10 cellular contexts compared by ENCODE assay signal in the genomic region with DNA sequence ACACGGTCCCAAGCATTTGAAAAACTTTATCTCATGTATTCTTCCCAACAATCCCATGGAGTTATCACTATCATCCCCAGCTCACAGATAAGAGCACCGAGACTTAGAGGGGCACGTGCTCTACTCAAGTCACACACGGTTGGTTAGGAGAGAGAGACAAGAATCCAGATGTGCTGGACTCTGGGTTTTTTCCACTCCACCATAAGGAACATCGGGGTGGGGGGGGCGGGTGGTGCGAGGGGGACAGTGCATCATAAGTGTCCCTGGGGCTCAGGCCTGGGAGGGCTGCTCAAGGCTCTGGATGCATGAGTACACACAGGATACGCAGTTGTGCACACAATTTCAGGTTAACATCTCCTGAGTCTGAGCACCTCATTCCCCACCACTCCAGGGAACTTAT. TPM values are rescaled to one million over a fixed set of nuclear protein-coding genes. Genes with fewer than 3 reads are reported as not detected.
A peak's percentile ranks its signal among the peaks of the same experiment; 100 is the strongest.
DNase-seq lines count a peak whose midpoint lies in the region; TF ChIP-seq lines count a peak whose summit lies in the region.
"Had no signal": no experiment of that assay in that cellular context is flagged by ENCODE, and none has a peak within 500 bp of the region (broad histone marks: within the 10 kb centered on the region; RNA-seq: fewer than 3 reads in every experiment).

No MANE protein-coding gene starts in this region.

- H4K20me1 ChIP-seq in PC-9 (ENCODE audit: insufficient read depth) = peaks cover 16% of the 10 kb centered on the region

- H3K9me2 ChIP-seq in PC-9 (ENCODE audit: insufficient read depth) = no peaks in the 10 kb centered on the region

- CTCF ChIA-PET in PC-9 (lab: Charles Lee) = no interaction called here

- H3K4me1 Mint-ChIP-seq in endodermal cell = peaks cover 37% of the 10 kb centered on the region

- H3K27me3 ChIP-seq in PC-9 (ENCODE audit: insufficient read depth, low read depth) (no peaks in the 10 kb centered on the region), endodermal cell (ENCODE audit: control insufficient read depth, insufficient read depth, low read length, poor library complexity, severe bottlenecking) (no peaks in the 10 kb centered on the region), mesendoderm (ENCODE audit: insufficient read depth, low read length, poor library complexity) (no peaks in the 10 kb centered on the region), thyroid gland (no peaks in the 10 kb centered on the region)

- no peak overlapping the region for H4K5ac ChIP-seq in mesendoderm (ENCODE audit: low read length)

- H3K4me1 ChIP-seq in PC-9 (replicated peaks; ENCODE audit: insufficient read depth) (peaks cover 62% of the 10 kb centered on the region), endodermal cell (ENCODE audit: control insufficient read depth, insufficient read depth, low read length) (peaks cover 34% of the 10 kb centered on the region), mesendoderm (ENCODE audit: control insufficient read depth, low read depth, low read length) (peaks cover 21% of the 10 kb centered on the region), thyroid gland (peaks cover 78 to 93% of the 10 kb centered on the region in 2 donors)

- H3K79me2 ChIP-seq in PC-9 (ENCODE audit: low read depth) (peaks cover 95% of the 10 kb centered on the region), mesendoderm (ENCODE audit: control insufficient read depth, insufficient read depth, low read length) (peaks cover 44% of the 10 kb centered on the region)

- peak overlapping the region; percentile 46 for H3K56ac ChIP-seq in mesendoderm (ENCODE audit: low read length)

- H3K27ac Mint-ChIP-seq in endodermal cell = peak overlapping the region; percentile 78
- H3K27ac Mint-ChIP-seq: naive B cell had no signal

- H2AK5ac ChIP-seq in mesendoderm (ENCODE audit: low read length) = no peak overlapping the region

- no peak overlapping the region for H3K23ac ChIP-seq in mesendoderm (ENCODE audit: low read length)

- no peaks in the 10 kb centered on the region for H3K9me3 ChIP-seq in PC-9 (ENCODE audit: insufficient read depth, low read depth)
- H3K9me3 ChIP-seq in endodermal cell (ENCODE audit: control insufficient read depth, low read length) = no peaks in the 10 kb centered on the region
- H3K9me3 ChIP-seq in thyroid gland = no peaks in the 10 kb centered on the region

- no peak overlapping the region for H2AFZ ChIP-seq in PC-9

- H3K9me3 Mint-ChIP-seq in endodermal cell = no peaks in the 10 kb centered on the region
- H3K9me3 Mint-ChIP-seq: naive B cell had no signal

- H4K8ac ChIP-seq in mesendoderm (ENCODE audit: low read depth, low read length) = no peak overlapping the region

- H2BK5ac ChIP-seq in mesendoderm (ENCODE audit: low read length) = peak overlapping the region; percentile 5

- H3K36me3 ChIP-seq in PC-9 (ENCODE audit: low read depth) (peaks cover 13% of the 10 kb centered on the region; the same call in 1 of the 2 replicates), endodermal cell (ENCODE audit: control insufficient read depth, insufficient read depth, low read length) (peaks cover 35% of the 10 kb centered on the region), mesendoderm (ENCODE audit: control insufficient read depth, insufficient read depth, low read length) (no peaks in the 10 kb centered on the region), thyroid gland (no peaks in the 10 kb centered on the region)

- H3K27me3 Mint-ChIP-seq in endodermal cell (ENCODE audit: insufficient read depth) = no peaks in the 10 kb centered on the region

- TF ChIP-seq POLR2A in thyroid gland (IDR thresholded peaks at IDR 0.05) = no peak

- H3K4me3 ChIP-seq in PC-9 (no peak overlapping the region), endodermal cell (ENCODE audit: low read length) (peak overlapping the region; percentile 45), mesendoderm (ENCODE audit: low read length) (no peak overlapping the region), thyroid gland (replicated peaks in 1 of 3) (no peak overlapping the region)

- DNase-seq in PC-9 (no peak), endodermal cell (no peak), mesendoderm (peak; percentile 59), thyroid gland (peak in 1 of 2 donors; percentile 24), AG20443 (ENCODE audit: low spot score) (no peak), SK-N-DZ (ENCODE audit: low spot score) (no peak), dermis blood vessel endothelial cell (no peak), NOMO-1 treated with dmso at 0.1 percent for 144 hours (lab: John Stamatoyannopoulos, UW; ENCODE audit: unreplicated experiment) (no peak)
- DNase-seq: naive B cell, NCI-H1436 treated with DMSO at 0.1 percent for 48 hours had no signal

- WGBS in endodermal cell (ENCODE audit: insufficient coverage in 1 of 2, insufficient read length in 1 of 2), 2 experiments = 61 to 78% methylated on average over 3 to 8 of the region's 8 CpGs
- WGBS in mesendoderm (ENCODE audit: extremely low coverage, insufficient coverage, low lambda C conversion rate) = no CpG with 5 or more reads among the region's 8 CpGs
- WGBS in thyroid gland, 2 donors = 12 to 38% methylated on average over 7 to 8 of the region's 8 CpGs

- peak overlapping the region; percentile 54 for H3K27ac ChIP-seq in PC-9
- no peak overlapping the region for H3K27ac ChIP-seq in endodermal cell (ENCODE audit: low read depth, low read length)
- no peak overlapping the region for H3K27ac ChIP-seq in mesendoderm (ENCODE audit: low read depth, low read length)
- peak overlapping the region; percentile 96 to 100 (median 96) for H3K27ac ChIP-seq in thyroid gland

- no peak overlapping the region for H2BK15ac ChIP-seq in mesendoderm (replicated peaks; ENCODE audit: low read depth)

- peaks cover 31% of the 10 kb centered on the region for H3K79me1 ChIP-seq in mesendoderm (ENCODE audit: low read length)

- no peak overlapping the region for H3K4ac ChIP-seq in mesendoderm (ENCODE audit: low read depth, low read length)

- H3K18ac ChIP-seq in mesendoderm (ENCODE audit: low read length) = peak overlapping the region; percentile 1

- no peak overlapping the region for H3K9ac ChIP-seq in endodermal cell (ENCODE audit: extremely low read depth, low read length, poor library complexity, severe bottlenecking)
- no peak overlapping the region for H3K9ac ChIP-seq in mesendoderm (ENCODE audit: low read length)

- POLR2A ChIA-PET in PC-9 (lab: Charles Lee; ENCODE audit: unreplicated experiment) = no interaction called here

- no peak overlapping the region for H2BK120ac ChIP-seq in mesendoderm (ENCODE audit: low read depth, low read length)

- H3F3A ChIP-seq in PC-9 (ENCODE audit: insufficient read depth, low read depth) = peaks cover 35% of the 10 kb centered on the region

- intact Hi-C loops in PC-9 (cut with micrococcal nuclease; ENCODE audit: unreplicated experiment) = no loop called here
- intact Hi-C loops in thyroid gland (cut with DNase I) = no loop called here

- H3K4me3 Mint-ChIP-seq in endodermal cell = no peak overlapping the region

- peaks cover 31% of the 10 kb centered on the region for H3K36me3 Mint-ChIP-seq in endodermal cell (ENCODE audit: low read depth)
- H3K36me3 Mint-ChIP-seq: naive B cell had no signal

- TF ChIP-seq CTCF in PC-9 (conservative IDR thresholded peaks at IDR 0.05) (no peak), endodermal cell (conservative IDR thresholded peaks at IDR 0.05) (no peak), thyroid gland (IDR thresholded peaks at IDR 0.05) (no peak)

- H3K4me2 ChIP-seq in PC-9 (peak overlapping the region; percentile 90; the same call in 1 of the 2 replicates), mesendoderm (ENCODE audit: low read length) (no peak overlapping the region)

- no TSS peak for BruUV-seq in PC-9 (replicated peaks; lab: Mats Ljungman, UMichigan)

RNA-seq across cellular contexts. Expression of a gene that starts 7.4 kb away (rescaled TPM):
- total RNA-seq in PC-9 (2021) = 48.4 and 52.0 TPM in 2 replicates
- 10 to 100 TPM; 38.5 to 49.7 TPM for total RNA-seq in endodermal cell
- 57.7 TPM for polyA plus RNA-seq in endodermal cell (2013, experiment 1 of 2)
- 49.6 TPM for polyA plus RNA-seq in endodermal cell (2013, experiment 2 of 2)
- polyA plus RNA-seq in mesendoderm (2013, experiment 1 of 2) = 5.7 TPM
- 5.1 TPM for polyA plus RNA-seq in mesendoderm (2013, experiment 2 of 2)
- 100 to 1,000 TPM in 2 of 4 donors, 10 to 100 TPM in 2; 68.7 to 172 (median 97.3) TPM for total RNA-seq in thyroid gland
- 54.4 and 60.4 TPM in 2 replicates for polyA plus RNA-seq in SK-N-DZ (2014; cell fraction: cytosol; rRNA removed)
- polyA plus RNA-seq in SK-N-DZ (2014; cell fraction: nucleus; rRNA removed) = 19.4 and 26.2 TPM in 2 replicates
- total RNA-seq in dermis blood vessel endothelial cell = 13.8 and 16.3 TPM in 2 replicates

RNA-seq across cellular contexts. Expression of a gene that starts 42.8 kb away (rescaled TPM):
- 0.52 TPM in 1 of 2 replicates, not detected in the other for total RNA-seq in PC-9 (2021)
- total RNA-seq in endodermal cell = under 1 TPM; 0.29 to 0.58 TPM
- polyA plus RNA-seq in endodermal cell (2013, experiment 1 of 2) = not detected
- polyA plus RNA-seq in endodermal cell (2013, experiment 2 of 2) = not detected
- 0.06 TPM for polyA plus RNA-seq in mesendoderm (2013, experiment 1 of 2)
- not detected for polyA plus RNA-seq in mesendoderm (2013, experiment 2 of 2)
- total RNA-seq in thyroid gland = not detected
- polyA plus RNA-seq in SK-N-DZ (2014; cell fraction: cytosol; rRNA removed) = not detected in 2 replicates
- not detected in 2 replicates for polyA plus RNA-seq in SK-N-DZ (2014; cell fraction: nucleus; rRNA removed)
- total RNA-seq in dermis blood vessel endothelial cell = not detected in 2 replicates

Comparison
In these comparisons a context has a peak if more than half of its experiments do, and no peak if none do; other contexts are left out.
1. H3K27ac ChIP-seq: peak in PC-9 (single experiment) and thyroid gland (3 of 3); none in endodermal cell (single experiment) and mesendoderm (single experiment).